1 cellular context compared by ENCODE assay signal in the genomic region with DNA sequence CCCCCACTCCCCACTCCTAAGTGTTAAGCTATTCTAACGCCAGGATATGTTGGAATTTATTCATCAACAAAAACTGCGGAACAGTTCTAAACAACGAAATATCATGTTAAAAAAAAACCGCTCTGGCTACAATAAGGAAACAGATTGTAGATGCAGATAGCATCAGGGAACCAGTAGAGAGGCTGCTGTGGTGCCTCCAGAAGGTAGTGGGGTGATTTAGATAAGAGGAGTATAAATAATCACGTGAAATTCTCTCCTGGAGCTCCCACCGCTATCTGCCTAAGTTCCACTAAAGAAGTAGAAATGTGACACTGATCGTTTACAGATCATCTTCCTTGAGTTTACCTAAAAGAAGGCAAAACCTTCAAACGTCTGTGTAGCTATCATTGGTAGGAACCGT.
TF ChIP-seq lines count a peak whose summit lies in the region.

No MANE protein-coding gene starts in this region.

TF ChIP-seq in K562, 482 proteins besides CTCF, POLR2A, EP300 and RAD21 (continued from another document):
- TF ChIP-seq, protein P1, sequence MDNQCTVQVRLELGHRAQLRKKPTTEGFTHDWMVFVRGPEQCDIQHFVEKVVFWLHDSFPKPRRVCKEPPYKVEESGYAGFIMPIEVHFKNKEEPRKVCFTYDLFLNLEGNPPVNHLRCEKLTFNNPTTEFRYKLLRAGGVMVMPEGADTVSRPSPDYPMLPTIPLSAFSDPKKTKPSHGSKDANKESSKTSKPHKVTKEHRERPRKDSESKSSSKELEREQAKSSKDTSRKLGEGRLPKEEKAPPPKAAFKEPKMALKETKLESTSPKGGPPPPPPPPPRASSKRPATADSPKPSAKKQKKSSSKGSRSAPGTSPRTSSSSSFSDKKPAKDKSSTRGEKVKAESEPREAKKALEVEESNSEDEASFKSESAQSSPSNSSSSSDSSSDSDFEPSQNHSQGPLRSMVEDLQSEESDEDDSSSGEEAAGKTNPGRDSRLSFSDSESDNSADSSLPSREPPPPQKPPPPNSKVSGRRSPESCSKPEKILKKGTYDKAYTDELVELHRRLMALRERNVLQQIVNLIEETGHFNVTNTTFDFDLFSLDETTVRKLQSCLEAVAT (IDR thresholded peaks at IDR 0.05): no peak
- TF ChIP-seq BHLHE40 (IDR thresholded peaks at IDR 0.05; ENCODE audit: low read length) (peak; percentile 79), FOXJ2 (tag; IDR thresholded peaks at IDR 0.05) (0 out of 2 replicates have a peak, but pooled peaks have one; percentile 49), HNRNPLL (IDR thresholded peaks at IDR 0.05; ENCODE audit: low read depth, low read length, poor library complexity, severe bottlenecking) (peak; percentile 78), NR3C1 (CRISPR knock-in tag; IDR thresholded peaks at IDR 0.05) (no peak), CREB1 (IDR thresholded peaks at IDR 0.05) (no peak), CREB1 (CRISPR knock-in tag; IDR thresholded peaks at IDR 0.05) (no peak), TAL1 (IDR thresholded peaks at IDR 0.05) (peak; percentile 81), TCF3 (CRISPR knock-in tag; IDR thresholded peaks at IDR 0.05) (peak; percentile 65), SMARCC2 (IDR thresholded peaks at IDR 0.05; ENCODE audit: low read depth) (0 out of 2 replicates have a peak, but pooled peaks have one; percentile 43), NCOR1 (IDR thresholded peaks at IDR 0.05) (peak; percentile 47)
- TF ChIP-seq, protein P2, sequence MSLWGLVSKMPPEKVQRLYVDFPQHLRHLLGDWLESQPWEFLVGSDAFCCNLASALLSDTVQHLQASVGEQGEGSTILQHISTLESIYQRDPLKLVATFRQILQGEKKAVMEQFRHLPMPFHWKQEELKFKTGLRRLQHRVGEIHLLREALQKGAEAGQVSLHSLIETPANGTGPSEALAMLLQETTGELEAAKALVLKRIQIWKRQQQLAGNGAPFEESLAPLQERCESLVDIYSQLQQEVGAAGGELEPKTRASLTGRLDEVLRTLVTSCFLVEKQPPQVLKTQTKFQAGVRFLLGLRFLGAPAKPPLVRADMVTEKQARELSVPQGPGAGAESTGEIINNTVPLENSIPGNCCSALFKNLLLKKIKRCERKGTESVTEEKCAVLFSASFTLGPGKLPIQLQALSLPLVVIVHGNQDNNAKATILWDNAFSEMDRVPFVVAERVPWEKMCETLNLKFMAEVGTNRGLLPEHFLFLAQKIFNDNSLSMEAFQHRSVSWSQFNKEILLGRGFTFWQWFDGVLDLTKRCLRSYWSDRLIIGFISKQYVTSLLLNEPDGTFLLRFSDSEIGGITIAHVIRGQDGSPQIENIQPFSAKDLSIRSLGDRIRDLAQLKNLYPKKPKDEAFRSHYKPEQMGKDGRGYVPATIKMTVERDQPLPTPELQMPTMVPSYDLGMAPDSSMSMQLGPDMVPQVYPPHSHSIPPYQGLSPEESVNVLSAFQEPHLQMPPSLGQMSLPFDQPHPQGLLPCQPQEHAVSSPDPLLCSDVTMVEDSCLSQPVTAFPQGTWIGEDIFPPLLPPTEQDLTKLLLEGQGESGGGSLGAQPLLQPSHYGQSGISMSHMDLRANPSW (CRISPR knock-in tag; IDR thresholded peaks at IDR 0.05): no peak
- TF ChIP-seq, protein P3, sequence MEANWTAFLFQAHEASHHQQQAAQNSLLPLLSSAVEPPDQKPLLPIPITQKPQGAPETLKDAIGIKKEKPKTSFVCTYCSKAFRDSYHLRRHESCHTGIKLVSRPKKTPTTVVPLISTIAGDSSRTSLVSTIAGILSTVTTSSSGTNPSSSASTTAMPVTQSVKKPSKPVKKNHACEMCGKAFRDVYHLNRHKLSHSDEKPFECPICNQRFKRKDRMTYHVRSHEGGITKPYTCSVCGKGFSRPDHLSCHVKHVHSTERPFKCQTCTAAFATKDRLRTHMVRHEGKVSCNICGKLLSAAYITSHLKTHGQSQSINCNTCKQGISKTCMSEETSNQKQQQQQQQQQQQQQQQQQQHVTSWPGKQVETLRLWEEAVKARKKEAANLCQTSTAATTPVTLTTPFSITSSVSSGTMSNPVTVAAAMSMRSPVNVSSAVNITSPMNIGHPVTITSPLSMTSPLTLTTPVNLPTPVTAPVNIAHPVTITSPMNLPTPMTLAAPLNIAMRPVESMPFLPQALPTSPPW (CRISPR knock-in tag; IDR thresholded peaks at IDR 0.05): peak; percentile 27; the same call in 1 of the 2 replicates
